8 cellular contexts compared by ENCODE assay signal in genomic region chr1:232950197-232950918, GRCh38. TPM values are rescaled to one million over a fixed set of nuclear protein-coding genes. Genes with fewer than 3 reads are reported as not detected.
DNase-seq lines count a peak whose midpoint lies in the region; ATAC-seq and TF ChIP-seq lines count a peak whose summit lies in the region.

NTPCR (plus strand) TSS chr1:232950611; CDS start chr1:232950711, 100 bp downstream.

- DNase-seq in CD14-positive monocyte (ENCODE audit: low spot score): peak; percentile 85
- peak; percentile 81 for DNase-seq in NCI-H82 treated with DMSO at 0.1 percent for 48 hours (lab: John Stamatoyannopoulos, UW; ENCODE audit: unreplicated experiment)
- peak; percentile 96 for DNase-seq in activated CD4-positive, alpha-beta memory T cell treated with anti-CD3 and anti-CD28 coated beads for 36 hours
- peak; percentile 89 to 98 for DNase-seq in lower leg skin (ENCODE audit: low spot score in 2 of 2)
- DNase-seq in stimulated activated CD4-positive, alpha-beta T cell treated with anti-CD3 and anti-CD28 coated beads, Interleukin-4, amount 100 ng/mL, for 48 hours (ENCODE audit: low read depth in 2 of 2): peak; percentile 92 to 95

- peaks cover 3 to 20% of the 10 kb centered on the region in 2 donors for H3K4me1 ChIP-seq in duodenal mucosa (ENCODE audit: control insufficient read depth in 1 of 2, insufficient read depth in 2 of 2, low read length in 2 of 2)

- WGBS in lower leg skin, 2 donors: 1% methylated on average over 40 to 46 of the region's 47 CpGs

- H3K9me3 Mint-ChIP-seq in CD14-positive monocyte: no peaks in the 10 kb centered on the region
- H3K9me3 Mint-ChIP-seq in activated CD4-positive, alpha-beta memory T cell treated with anti-CD3 and anti-CD28 coated beads for 36 hours: no peaks in the 10 kb centered on the region

- H3K4me1 Mint-ChIP-seq in CD14-positive monocyte: peaks cover 30% of the 10 kb centered on the region
- H3K4me1 Mint-ChIP-seq in activated CD4-positive, alpha-beta memory T cell treated with anti-CD3 and anti-CD28 coated beads for 36 hours (ENCODE audit: low read depth): peaks cover 34% of the 10 kb centered on the region

- TF ChIP-seq POLR2A in lower leg skin (IDR thresholded peaks at IDR 0.05): no peak

- H3K27me3 ChIP-seq in duodenal mucosa (ENCODE audit: control insufficient read depth in 1 of 2, insufficient read depth in 2 of 2, low read length in 2 of 2): no peaks in the 10 kb centered on the region

- H3K27ac ChIP-seq in duodenal mucosa (ENCODE audit: low read depth, low read length): peak within 1 kb of the TSS; percentile 71

- H3K4me3 ChIP-seq in duodenal mucosa (ENCODE audit: low read depth in 1 of 2, low read length in 2 of 2) (peak within 1 kb of the TSS; percentile 73 to 81), lower leg skin (ENCODE audit: low read depth, poor library complexity, severe bottlenecking) (peak within 1 kb of the TSS; percentile 91)

- peak; percentile 85 for ATAC-seq in GM19395 (IDR thresholded peaks at IDR 0.05; ENCODE audit: unreplicated experiment)
- ATAC-seq in HG03565 (IDR thresholded peaks at IDR 0.05; ENCODE audit: unreplicated experiment): peak; percentile 85

- CTCF ChIA-PET in activated CD4-positive, alpha-beta memory T cell treated with anti-CD3 and anti-CD28 coated beads for 36 hours (lab: Charles Lee): interaction anchor here (1.3 kb wide), 1 partner anchor 12 kb away, joined by 4 read pairs; no protein-coding TSS in a partner anchor

- peak within 1 kb of the TSS; percentile 63 to 80 for H3K9ac ChIP-seq in duodenal mucosa (ENCODE audit: low read depth in 1 of 2, low read length in 2 of 2)

- peaks cover 0 to under 1% of the 10 kb centered on the region in 2 donors for H3K36me3 Mint-ChIP-seq in CD14-positive monocyte
- peaks cover 6% of the 10 kb centered on the region for H3K36me3 Mint-ChIP-seq in activated CD4-positive, alpha-beta memory T cell treated with anti-CD3 and anti-CD28 coated beads for 36 hours

- no peaks in the 10 kb centered on the region for H3K36me3 ChIP-seq in duodenal mucosa (ENCODE audit: control insufficient read depth in 1 of 2, insufficient read depth in 2 of 2, low read length in 2 of 2)

- H3K9me3 ChIP-seq in duodenal mucosa (ENCODE audit: control insufficient read depth in 1 of 2, low read length in 2 of 2): no peaks in the 10 kb centered on the region

- intact Hi-C loops in CD14-positive monocyte (cut with micrococcal nuclease): loop anchor here in 1 of 2 donors (10.0 kb wide), 1 partner anchor 316 kb away; the partner anchor contains the start of gene SIPA1L2
- intact Hi-C loops in activated CD4-positive, alpha-beta memory T cell treated with anti-CD3 and anti-CD28 coated beads for 36 hours (cut with micrococcal nuclease): loop anchor here (2.0 to 5.0 kb wide), 3 partner anchors 38 to 320 kb away; partner anchors contain the start of genes MAP10 and SIPA1L2
- intact Hi-C loops in lower leg skin (cut with DNase I; ENCODE audit: low total_unique reads): loop anchor here (10.0 kb wide), 1 partner anchor 306 kb away; no protein-coding TSS in a partner anchor

- H3K4me3 Mint-ChIP-seq in CD14-positive monocyte: peak within 1 kb of the TSS; percentile 89 to 97
- peak within 1 kb of the TSS; percentile 93 for H3K4me3 Mint-ChIP-seq in activated CD4-positive, alpha-beta memory T cell treated with anti-CD3 and anti-CD28 coated beads for 36 hours

- TF ChIP-seq CTCF in CD14-positive monocyte (IDR thresholded peaks at IDR 0.05) (no peak), lower leg skin (IDR thresholded peaks at IDR 0.05) (no peak)

- peak within 1 kb of the TSS; percentile 83 to 93 (median 91) for H3K27ac Mint-ChIP-seq in CD14-positive monocyte
- peak within 1 kb of the TSS; percentile 89 for H3K27ac Mint-ChIP-seq in activated CD4-positive, alpha-beta memory T cell treated with anti-CD3 and anti-CD28 coated beads for 36 hours

- H3K27me3 Mint-ChIP-seq in CD14-positive monocyte (ENCODE audit: low read depth in 3 of 3): peaks cover 0 to 2% (median 0%) of the 10 kb centered on the region in 3 donors
- no peaks in the 10 kb centered on the region for H3K27me3 Mint-ChIP-seq in activated CD4-positive, alpha-beta memory T cell treated with anti-CD3 and anti-CD28 coated beads for 36 hours

- POLR2A ChIA-PET in activated CD4-positive, alpha-beta memory T cell treated with anti-CD3 and anti-CD28 coated beads for 36 hours (lab: Charles Lee): interaction anchor here (1.0 to 1.3 kb wide), 3 partner anchors 27 to 145 kb away, joined by 3 read pairs; partner anchors contain the start of gene MAP10

RNA-seq across cellular contexts. Expression of gene NTPCR, which starts in this region (rescaled TPM):
- 10 to 100 TPM; 31.7 to 42.0 TPM for polyA plus RNA-seq in CD14-positive monocyte
- 10 to 100 TPM; 41.7 to 45.0 TPM for total RNA-seq in activated CD4-positive, alpha-beta memory T cell treated with anti-CD3 and anti-CD28 coated beads for 36 hours
- total RNA-seq in lower leg skin: 10 to 100 TPM; 17.8 to 28.5 (median 21.8) TPM

Comparison
In these comparisons a context has a peak if more than half of its experiments do, and no peak if none do; other contexts are left out.
1. Peak in every context shown above with its lines: DNase-seq, ATAC-seq, H3K4me3 ChIP-seq and H3K27ac ChIP-seq.